13 cellular contexts compared by ENCODE assay signal in the genomic region with DNA sequence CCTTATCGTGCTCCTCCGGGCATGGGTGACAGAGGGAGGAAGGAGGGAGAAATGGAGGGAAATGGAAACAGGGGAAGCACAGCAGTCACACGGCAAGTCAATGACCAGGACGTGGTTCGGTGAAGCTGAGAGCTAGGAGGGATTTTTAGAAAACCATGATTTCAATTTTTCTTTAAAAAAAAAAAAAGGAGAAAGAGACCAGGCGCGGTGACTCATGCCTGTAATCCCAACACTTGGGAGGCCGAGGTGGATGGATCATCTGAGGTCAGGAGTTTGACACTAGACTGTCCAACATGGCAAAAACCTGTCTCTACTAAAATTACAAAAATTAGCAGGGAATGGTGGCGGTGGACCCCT. TPM values are rescaled to one million over a fixed set of nuclear protein-coding genes. Genes with fewer than 3 reads are reported as not detected.
DNase-seq lines count a peak whose midpoint lies in the region; ATAC-seq and TF ChIP-seq lines count a peak whose summit lies in the region.
"Had no signal": no experiment of that assay in that cellular context is flagged by ENCODE, and none has a peak within 500 bp of the region (broad histone marks: within the 10 kb centered on the region; RNA-seq: fewer than 3 reads in every experiment).

No MANE protein-coding gene starts in this region.

- intact Hi-C loops in CD4-positive, alpha-beta memory T cell (cut with micrococcal nuclease): no loop called here
- intact Hi-C loops in natural killer cell (cut with micrococcal nuclease) (loop anchor here (2.0 kb wide), 1 partner anchor 39 kb away; no protein-coding TSS in a partner anchor), left ventricle myocardium inferior (cut with micrococcal nuclease) (no loop called here)

- H3K36me3 ChIP-seq in CD4-positive, alpha-beta memory T cell (ENCODE audit: insufficient read depth, low read length): no peaks in the 10 kb centered on the region
- no peaks in the 10 kb centered on the region for H3K36me3 ChIP-seq in left ventricle myocardium inferior
- H3K36me3 ChIP-seq: cardiac muscle cell, thyroid gland had no signal

- peaks cover 20 to 37% (median 26%) of the 10 kb centered on the region in 4 donors for H3K4me1 Mint-ChIP-seq in CD4-positive, alpha-beta memory T cell
- H3K4me1 Mint-ChIP-seq in activated naive CD8-positive, alpha-beta T cell (ENCODE audit: low read depth): peaks cover 43% of the 10 kb centered on the region
- peaks cover 50 to 52% of the 10 kb centered on the region in 2 donors for H3K4me1 Mint-ChIP-seq in natural killer cell

- no peaks in the 10 kb centered on the region for H3K9me3 ChIP-seq in CD4-positive, alpha-beta memory T cell (ENCODE audit: control insufficient read depth in 1 of 2, low read length in 2 of 2)
- H3K9me3 ChIP-seq in left ventricle myocardium inferior (replicated peaks): no peaks in the 10 kb centered on the region
- H3K9me3 ChIP-seq: thyroid gland had no signal

- DNase-seq in CD4-positive, alpha-beta memory T cell: no peak
- DNase-seq in HK-2 (ENCODE audit: unreplicated experiment): peak; percentile 21
- no peak for DNase-seq in natural killer cell
- no peak for DNase-seq in left ventricle myocardium inferior
- DNase-seq: NCI-H2171 treated with DMSO at 0.1 percent for 48 hours, thyroid gland had no signal

- no peak for TF ChIP-seq CTCF in natural killer cell (IDR thresholded peaks at IDR 0.05)
- TF ChIP-seq CTCF in left ventricle myocardium inferior (IDR thresholded peaks at IDR 0.05; ENCODE audit: borderline replicate concordance): no peak

- H3K36me3 Mint-ChIP-seq in CD4-positive, alpha-beta memory T cell: no peaks in the 10 kb centered on the region
- peaks cover 22% of the 10 kb centered on the region for H3K36me3 Mint-ChIP-seq in activated naive CD8-positive, alpha-beta T cell
- H3K36me3 Mint-ChIP-seq in natural killer cell: no peaks in the 10 kb centered on the region

- no peak overlapping the region for H3K4me3 ChIP-seq in CD4-positive, alpha-beta memory T cell (ENCODE audit: low read length in 2 of 2)
- H3K4me3 ChIP-seq in left ventricle myocardium inferior: no peak overlapping the region
- H3K4me3 ChIP-seq: cardiac muscle cell, thyroid gland had no signal

- H3K9me3 Mint-ChIP-seq in CD4-positive, alpha-beta memory T cell: peaks cover 0 to 3% (median 0%) of the 10 kb centered on the region in 8 donors
- H3K9me3 Mint-ChIP-seq in activated naive CD8-positive, alpha-beta T cell (ENCODE audit: low read depth): no peaks in the 10 kb centered on the region
- H3K9me3 Mint-ChIP-seq in natural killer cell: no peaks in the 10 kb centered on the region

- peak overlapping the region; percentile 19 to 94 (median 67) for H3K27ac Mint-ChIP-seq in CD4-positive, alpha-beta memory T cell
- peak overlapping the region; percentile 95 for H3K27ac Mint-ChIP-seq in activated naive CD8-positive, alpha-beta T cell
- peak overlapping the region; percentile 58 to 89 for H3K27ac Mint-ChIP-seq in natural killer cell

- no peak overlapping the region for H3K27ac ChIP-seq in CD4-positive, alpha-beta memory T cell (ENCODE audit: low read depth, low read length)
- no peak overlapping the region for H3K27ac ChIP-seq in left ventricle myocardium inferior (replicated peaks)
- H3K27ac ChIP-seq: cardiac muscle cell, RWPE1, thyroid gland had no signal

- peaks cover 26% of the 10 kb centered on the region for H3K4me1 ChIP-seq in CD4-positive, alpha-beta memory T cell (ENCODE audit: insufficient read depth, low read length)
- H3K4me1 ChIP-seq in left ventricle myocardium inferior: peaks cover 24% of the 10 kb centered on the region

- H3K27me3 ChIP-seq in CD4-positive, alpha-beta memory T cell (ENCODE audit: insufficient read depth, low read length): peaks cover 6% of the 10 kb centered on the region
- peaks cover 73% of the 10 kb centered on the region for H3K27me3 ChIP-seq in left ventricle myocardium inferior (ENCODE audit: low read depth)
- H3K27me3 ChIP-seq: thyroid gland had no signal

- ATAC-seq in natural killer cell (no peak), HG02840 (IDR thresholded peaks at IDR 0.05; ENCODE audit: low FRiP score, unreplicated experiment) (no peak), GM18502 (IDR thresholded peaks at IDR 0.05; ENCODE audit: poor library complexity, unreplicated experiment) (no peak)
- no peak for ATAC-seq in activated CD4-positive, CD25-positive, alpha-beta regulatory T cell treated with anti-CD3 and anti-CD28 coated beads, Interleukin-2, amount 50 U/mL, for 24 hours

- CTCF ChIA-PET in CD4-positive, alpha-beta memory T cell (lab: Charles Lee; ENCODE audit: partially characterized antibody): interaction anchor here (0.7 to 1.8 kb wide), 6 partner anchors 15 to 189 kb away, joined by 3 to 6 read pairs (median 4); no protein-coding TSS in a partner anchor

- POLR2A ChIA-PET in CD4-positive, alpha-beta memory T cell (lab: Charles Lee; ENCODE audit: partially characterized antibody): interaction anchor here (0.6 to 1.3 kb wide), 2 partner anchors 11 to 156 kb away, joined by 4 to 8 read pairs; no protein-coding TSS in a partner anchor

- peak overlapping the region; percentile 70 to 85 (median 80) for H3K4me3 Mint-ChIP-seq in CD4-positive, alpha-beta memory T cell
- peak overlapping the region; percentile 89 for H3K4me3 Mint-ChIP-seq in activated naive CD8-positive, alpha-beta T cell
- peak overlapping the region; percentile 87 for H3K4me3 Mint-ChIP-seq in natural killer cell

- H3K27me3 Mint-ChIP-seq in CD4-positive, alpha-beta memory T cell: peaks cover 17 to 20% of the 10 kb centered on the region in 2 donors
- no peaks in the 10 kb centered on the region for H3K27me3 Mint-ChIP-seq in activated naive CD8-positive, alpha-beta T cell
- H3K27me3 Mint-ChIP-seq in natural killer cell (ENCODE audit: low read depth in 2 of 2): no peaks in the 10 kb centered on the region

RNA-seq across cellular contexts. Expression of gene TNFRSF9, which starts 0.8 kb away (rescaled TPM):
- total RNA-seq in CD4-positive, alpha-beta memory T cell: under 1 TPM; 0.15 to 0.53 TPM
- under 1 TPM in 1 of 2 donors, not detected in 1; 0.56 TPM for polyA plus RNA-seq in CD4-positive, alpha-beta memory T cell
- total RNA-seq in natural killer cell (1 to 10 TPM; 2.6 to 6.4 (median 4.2) TPM), left ventricle myocardium inferior (not detected)
- total RNA-seq: cardiac muscle cell, fibroblast of lung had no signal
- polyA plus RNA-seq: cardiac muscle cell had no signal

RNA-seq across cellular contexts. Expression of gene PARK7, which starts 20.1 kb away (rescaled TPM):
- 100 to 1,000 TPM; 112 to 122 TPM for total RNA-seq in CD4-positive, alpha-beta memory T cell
- 100 to 1,000 TPM; 342 to 381 TPM for polyA plus RNA-seq in CD4-positive, alpha-beta memory T cell
- total RNA-seq in natural killer cell (100 to 1,000 TPM; 120 to 127 (median 127) TPM), left ventricle myocardium inferior (329 TPM)
